In genomic region chr6:17446713-17447112, GRCh38 we compare ENCODE assay signal across 20 cellular contexts. TPM values are rescaled to one million over a fixed set of nuclear protein-coding genes. Genes with fewer than 3 reads are reported as not detected.
DNase-seq lines count a peak whose midpoint lies in the region; ATAC-seq lines count a peak whose summit lies in the region.
"Had no signal": no experiment of that assay in that cellular context is flagged by ENCODE, and none has a peak within 500 bp of the region (broad histone marks: within the 10 kb centered on the region; RNA-seq: fewer than 3 reads in every experiment).

No MANE protein-coding gene starts in this region.

- no peak overlapping the region for H3K4ac ChIP-seq in mesenchymal stem cell (ENCODE audit: low read depth in 1 of 2, low read length in 2 of 2)

- H3K23ac ChIP-seq in mesenchymal stem cell (ENCODE audit: low read length in 2 of 2), result no peak overlapping the region

- no peaks in the 10 kb centered on the region for H3K36me3 ChIP-seq in mesenchymal stem cell (ENCODE audit: control insufficient read depth in 1 of 2, insufficient read depth in 2 of 2, low read depth in 1 of 2, low read length in 2 of 2)
- H3K36me3 ChIP-seq: ovary, stomach, vagina had no signal

- no peak overlapping the region for H2BK12ac ChIP-seq in mesenchymal stem cell (ENCODE audit: low read length in 2 of 2)

- H3K4me1 ChIP-seq in mesenchymal stem cell (ENCODE audit: control insufficient read depth, insufficient read depth, low read depth, low read length), result peaks cover 13% of the 10 kb centered on the region
- H3K4me1 ChIP-seq: stomach, vagina had no signal

- no peak overlapping the region for H3K4me3 ChIP-seq in mesenchymal stem cell (ENCODE audit: insufficient read depth in 1 of 2, low read depth in 1 of 2, low read length in 2 of 2)
- H3K4me3 ChIP-seq: ovary, PC-9, stomach, vagina had no signal

- no peaks in the 10 kb centered on the region for H3K36me3 Mint-ChIP-seq in activated T-cell treated with anti-CD3 and anti-CD28 coated beads, Interleukin-2, amount 50 U/mL, for 24 hours (ENCODE audit: low read depth)
- H3K36me3 Mint-ChIP-seq in T-helper 17 cell (ENCODE audit: low read depth), result no peaks in the 10 kb centered on the region
- H3K36me3 Mint-ChIP-seq: activated naive CD8-positive, alpha-beta T cell treated with anti-CD3 and anti-CD28 coated beads, Interleukin-2, amount 10 ng/mL, durations not matched to agents 7 days and 5 days had no signal

- H3K27ac ChIP-seq in mesenchymal stem cell (ENCODE audit: low read length, poor library complexity, severe bottlenecking), result peak overlapping the region; percentile 12
- H3K27ac ChIP-seq: ovary, PC-9, stomach, vagina had no signal

- no peak overlapping the region for H3K27ac Mint-ChIP-seq in activated T-cell treated with anti-CD3 and anti-CD28 coated beads, Interleukin-2, amount 50 U/mL, for 24 hours
- no peak overlapping the region for H3K27ac Mint-ChIP-seq in T-helper 17 cell
- H3K27ac Mint-ChIP-seq: activated naive CD8-positive, alpha-beta T cell treated with anti-CD3 and anti-CD28 coated beads, Interleukin-2, amount 10 ng/mL, durations not matched to agents 7 days and 5 days; HFFc6 had no signal

- H3K9me3 ChIP-seq in mesenchymal stem cell (ENCODE audit: control insufficient read depth, low read length), result no peaks in the 10 kb centered on the region
- H3K9me3 ChIP-seq in T-helper 17 cell (ENCODE audit: control insufficient read depth, low read length, poor library complexity, severe bottlenecking), result no peaks in the 10 kb centered on the region
- H3K9me3 ChIP-seq: ovary, stomach, vagina had no signal

- H3K14ac ChIP-seq in mesenchymal stem cell (ENCODE audit: low read length in 2 of 2), result peak overlapping the region in 1 of 2 experiments; percentile 56

- no peak overlapping the region for H2BK15ac ChIP-seq in mesenchymal stem cell (ENCODE audit: low read depth, poor library complexity, severe bottlenecking)

- no peak overlapping the region for H2AK5ac ChIP-seq in mesenchymal stem cell (ENCODE audit: low read length, severe bottlenecking)

- H2AFZ ChIP-seq in mesenchymal stem cell (ENCODE audit: low read depth, low read length), result no peak overlapping the region
- H2AFZ ChIP-seq: PC-9 had no signal

- H3K79me1 ChIP-seq in mesenchymal stem cell (replicated peaks; ENCODE audit: low read length, poor library complexity, severe bottlenecking), result peaks cover 10% of the 10 kb centered on the region

- no peak overlapping the region for H4K91ac ChIP-seq in mesenchymal stem cell (ENCODE audit: low read length)

- no peaks in the 10 kb centered on the region for H3K27me3 ChIP-seq in mesenchymal stem cell (ENCODE audit: control insufficient read depth in 1 of 2, insufficient read depth in 1 of 2, low read length in 2 of 2)
- H3K27me3 ChIP-seq: ovary, stomach, vagina had no signal

- H3K9ac ChIP-seq in mesenchymal stem cell (ENCODE audit: low read length), result no peak overlapping the region

- H3K4me1 Mint-ChIP-seq in activated T-cell treated with anti-CD3 and anti-CD28 coated beads, Interleukin-2, amount 50 U/mL, for 24 hours (ENCODE audit: low read depth), result no peaks in the 10 kb centered on the region
- no peaks in the 10 kb centered on the region for H3K4me1 Mint-ChIP-seq in T-helper 17 cell
- H3K4me1 Mint-ChIP-seq: activated naive CD8-positive, alpha-beta T cell treated with anti-CD3 and anti-CD28 coated beads, Interleukin-2, amount 10 ng/mL, durations not matched to agents 7 days and 5 days had no signal

- H3K4me2 ChIP-seq in mesenchymal stem cell (ENCODE audit: low read length, poor library complexity, severe bottlenecking), result no peak overlapping the region
- H3K4me2 ChIP-seq: PC-9 had no signal

- WGBS in mesenchymal stem cell, result 100% methylated on average over 2 of the region's 2 CpGs

- peak; percentile 5 for DNase-seq in HuH-7 (ENCODE audit: low spot score)
- DNase-seq in mesenchymal stem cell, result no peak
- no peak for DNase-seq in pons (ENCODE audit: low spot score)
- no peak for DNase-seq in activated T-cell treated with anti-CD3 and anti-CD28 coated beads, Interleukin-2, amount 50 U/mL, for 24 hours
- DNase-seq in T-helper 17 cell, result no peak
- DNase-seq: activated CD4-positive, alpha-beta T cell treated with anti-CD3 and anti-CD28 coated beads, Interleukin-2, amount 50 U/mL, for 1 hour; activated naive CD8-positive, alpha-beta T cell treated with anti-CD3 and anti-CD28 coated beads, Interleukin-2, amount 10 ng/mL, durations not matched to agents 7 days and 5 days; activated T-cell treated with anti-CD3 and anti-CD28 coated beads, Interleukin-2, amount 50 U/mL, for 4 hours; HFFc6; hypothalamus; NCI-H187; ovary; PC-9; stimulated activated CD4-positive, alpha-beta T cell treated with anti-CD3 and anti-CD28 coated beads, Interleukin-12 subunit alpha, Interleukin-12 subunit beta, amount 100 ng/mL, for 4 hours; stomach had no signal

- no peak overlapping the region for H4K8ac ChIP-seq in mesenchymal stem cell (ENCODE audit: low read length)

- H3K18ac ChIP-seq in mesenchymal stem cell (ENCODE audit: low read depth in 1 of 2, low read length in 2 of 2), result no peak overlapping the region

- no peaks in the 10 kb centered on the region for H3K9me3 Mint-ChIP-seq in activated T-cell treated with anti-CD3 and anti-CD28 coated beads, Interleukin-2, amount 50 U/mL, for 24 hours
- H3K9me3 Mint-ChIP-seq: activated naive CD8-positive, alpha-beta T cell treated with anti-CD3 and anti-CD28 coated beads, Interleukin-2, amount 10 ng/mL, durations not matched to agents 7 days and 5 days; activated T-cell treated with anti-CD3 and anti-CD28 coated beads, Interleukin-2, amount 50 U/mL, for 4 hours; HFFc6 had no signal

- peaks cover 6% of the 10 kb centered on the region for H3K27me3 Mint-ChIP-seq in activated T-cell treated with anti-CD3 and anti-CD28 coated beads, Interleukin-2, amount 50 U/mL, for 24 hours
- H3K27me3 Mint-ChIP-seq in T-helper 17 cell, result no peaks in the 10 kb centered on the region
- H3K27me3 Mint-ChIP-seq: activated naive CD8-positive, alpha-beta T cell treated with anti-CD3 and anti-CD28 coated beads, Interleukin-2, amount 10 ng/mL, durations not matched to agents 7 days and 5 days had no signal

- no peak overlapping the region for H2BK120ac ChIP-seq in mesenchymal stem cell (ENCODE audit: low read depth, low read length)

- peak; percentile 26 for ATAC-seq in GM18502 (IDR thresholded peaks at IDR 0.05; ENCODE audit: poor library complexity, unreplicated experiment)
- peak; percentile 16 for ATAC-seq in GM21576 (IDR thresholded peaks at IDR 0.05; ENCODE audit: unreplicated experiment)
- ATAC-seq in T-helper 17 cell, result no peak
- no peak for ATAC-seq in HG02571 (IDR thresholded peaks at IDR 0.05; ENCODE audit: unreplicated experiment)
- ATAC-seq: activated T-cell treated with anti-CD3 and anti-CD28 coated beads, Interleukin-2, amount 50 U/mL, for 4 hours; left lobe of liver had no signal

- H2BK5ac ChIP-seq in mesenchymal stem cell (ENCODE audit: low read depth, low read length, poor library complexity, severe bottlenecking), result no peak overlapping the region

- H3K4me3 Mint-ChIP-seq in activated T-cell treated with anti-CD3 and anti-CD28 coated beads, Interleukin-2, amount 50 U/mL, for 24 hours, result no peak overlapping the region
- no peak overlapping the region for H3K4me3 Mint-ChIP-seq in T-helper 17 cell
- H3K4me3 Mint-ChIP-seq: activated naive CD8-positive, alpha-beta T cell treated with anti-CD3 and anti-CD28 coated beads, Interleukin-2, amount 10 ng/mL, durations not matched to agents 7 days and 5 days; activated T-cell treated with anti-CD3 and anti-CD28 coated beads, Interleukin-2, amount 50 U/mL, for 4 hours; HFFc6 had no signal

RNA-seq across cellular contexts. Expression of gene CAP2, which starts 53.3 kb away (rescaled TPM):
- 39.1 TPM for polyA plus RNA-seq in mesenchymal stem cell (2013, experiment 1 of 2)
- 39.0 TPM for polyA plus RNA-seq in mesenchymal stem cell (2013, experiment 2 of 2)
- total RNA-seq in T-helper 17 cell, result not detected
- total RNA-seq: activated naive CD8-positive, alpha-beta T cell treated with anti-CD3 and anti-CD28 coated beads, Interleukin-2, amount 10 ng/mL, durations not matched to agents 7 days and 5 days; activated T-cell treated with anti-CD3 and anti-CD28 coated beads, Interleukin-2, amount 50 U/mL, for 4 hours had no signal

Comparison
In these comparisons a context has a peak if more than half of its experiments do, and no peak if none do; other contexts are left out.
1. ATAC-seq: peak in GM18502 (single experiment) and GM21576 (single experiment); none in T-helper 17 cell (single experiment) and HG02571 (single experiment).